In genomic region chr14:49585803-49586672, GRCh38 we compare ENCODE assay signal across 8 cellular contexts. TPM values are rescaled to one million over a fixed set of nuclear protein-coding genes. Genes with fewer than 3 reads are reported as not detected.
DNase-seq lines count a peak whose midpoint lies in the region; ATAC-seq and TF ChIP-seq lines count a peak whose summit lies in the region.

Gene RPS29, minus strand, starts transcription at chr14:49586380. Its CDS starts 34 bp downstream, at chr14:49586346.

- H3K27ac ChIP-seq in DOHH2 (ENCODE audit: low read depth, low read length): peak within 1 kb of the TSS; percentile 69
- H3K27ac ChIP-seq in RWPE1: peak within 1 kb of the TSS; percentile 91
- peak within 1 kb of the TSS; percentile 97 for H3K27ac ChIP-seq in fibroblast of lung (ENCODE audit: insufficient read depth, low read length)
- H3K27ac ChIP-seq in naive thymus-derived CD4-positive, alpha-beta T cell (ENCODE audit: low read depth, low read length): peak within 1 kb of the TSS; percentile 84

- H3K4me3 ChIP-seq in DOHH2 (ENCODE audit: low read length) (peak within 1 kb of the TSS; percentile 79), LNCaP clone FGC (ENCODE audit: low read depth, low read length) (peak within 1 kb of the TSS; percentile 99), fibroblast of lung (replicated peaks in 1 of 4; ENCODE audit: control extremely low read depth in 1 of 4, insufficient read depth in 1 of 4, low read depth in 3 of 4, low read length in 4 of 4) (peak within 1 kb of the TSS; percentile 68 to 97 (median 96))
- H3K4me3 ChIP-seq in naive thymus-derived CD4-positive, alpha-beta T cell (ENCODE audit: low read length): peak within 1 kb of the TSS; percentile 98

- DNase-seq in GOT3 (lab: John Stamatoyannopoulos, UW) (peak; percentile 81), LNCaP clone FGC (ENCODE audit: low read depth) (peak; percentile 98), RWPE1 (ENCODE audit: low spot score) (peak; percentile 96), fibroblast of lung (ENCODE audit: low read depth in 2 of 2) (peak; percentile 97 to 100)
- DNase-seq in naive thymus-derived CD4-positive, alpha-beta T cell: peak; percentile 97 to 99 (median 99)
- DNase-seq in stimulated activated naive B cell treated with anti-CD40 and anti-IgM and Interleukin-4, amounts not matched to agents 10 μg/mL and 1 μg/mL and 100 μg/mL, for 72 hours: peak; percentile 97

- peak within 1 kb of the TSS; percentile 99 for H3K27ac Mint-ChIP-seq in activated T-helper 17 cell treated with anti-CD3 and anti-CD28 coated beads, Interleukin-2, amount 50 U/mL, for 72 hours
- H3K27ac Mint-ChIP-seq in naive thymus-derived CD4-positive, alpha-beta T cell: peak within 1 kb of the TSS; percentile 90 to 100 (median 98)
- peak within 1 kb of the TSS; percentile 100 for H3K27ac Mint-ChIP-seq in stimulated activated naive B cell treated with anti-CD40 and anti-IgM and Interleukin-4, amounts not matched to agents 10 μg/mL and 1 μg/mL and 100 μg/mL, for 72 hours

- POLR2A ChIA-PET in RWPE1 (lab: Yijun Ruan, JAX; ENCODE audit: low non-redundant PET): interaction anchor here (0.6 to 2.5 kb wide), 2 partner anchors 35 to 276 kb away, joined by 3 to 10 read pairs; partner anchors contain the start of genes MGAT2 and RPL36AL
- POLR2A ChIA-PET in naive thymus-derived CD4-positive, alpha-beta T cell (lab: Charles Lee): interaction anchor here (0.7 to 6.6 kb wide), 20 partner anchors 10 to 1244 kb away, joined by 3 to 137 read pairs (median 5); partner anchors contain the start of genes DMAC2L, DNAAF2, KLHDC2 and L2HGDH

- intact Hi-C loops in naive thymus-derived CD4-positive, alpha-beta T cell (cut with micrococcal nuclease): loop anchor here (1.0 to 10.0 kb wide), 18 partner anchors 12 to 1659 kb away; partner anchors contain the start of genes DMAC2L (in 2 of the 2), KLHDC2 (in 2 of the 2), L2HGDH (in 2 of the 2) and LRR1 (in 2 of the 2)

- TF ChIP-seq CTCF in DOHH2 (IDR thresholded peaks at IDR 0.05; ENCODE audit: low read depth, low read length, poor library complexity, severe bottlenecking) (no peak), LNCaP clone FGC (IDR thresholded peaks at IDR 0.05; ENCODE audit: control insufficient read depth, extremely low read depth, insufficient read depth) (no peak), RWPE1 (conservative IDR thresholded peaks at IDR 0.05; ENCODE audit: low read depth) (no peak), fibroblast of lung (conservative IDR thresholded peaks at IDR 0.05 in 1 of 2, IDR thresholded peaks at IDR 0.05 in 1 of 2; ENCODE audit: low read depth in 1 of 2, low read length in 2 of 2) (no peak)

- peak within 1 kb of the TSS; percentile 43 for H2AFZ ChIP-seq in fibroblast of lung (ENCODE audit: low read length)

- no peaks in the 10 kb centered on the region for H3K9me2 ChIP-seq in DOHH2 (replicated peaks; ENCODE audit: control insufficient read depth, low read length)

- H3K36me3 ChIP-seq in DOHH2 (ENCODE audit: control insufficient read depth, low read length) (peaks cover 52% of the 10 kb centered on the region), fibroblast of lung (ENCODE audit: control insufficient read depth, insufficient read depth, low read length) (peaks cover 9% of the 10 kb centered on the region)
- peaks cover 16 to 28% (median 16%) of the 10 kb centered on the region in 3 experiments for H3K36me3 ChIP-seq in naive thymus-derived CD4-positive, alpha-beta T cell (ENCODE audit: control insufficient read depth in 2 of 3, insufficient read depth in 3 of 3, low read length in 3 of 3)

- peak within 1 kb of the TSS; percentile 49 for H3K4me2 ChIP-seq in DOHH2 (ENCODE audit: low read length)
- peak within 1 kb of the TSS; percentile 75 for H3K4me2 ChIP-seq in fibroblast of lung (ENCODE audit: extremely low read depth, insufficient read depth, low read length)

- H4K20me1 ChIP-seq in DOHH2 (ENCODE audit: control insufficient read depth, insufficient read depth, low read depth, low read length) (peaks cover 30% of the 10 kb centered on the region), fibroblast of lung (ENCODE audit: control insufficient read depth, extremely low read depth, insufficient read depth, low read length) (no peaks in the 10 kb centered on the region)

- peaks cover 60% of the 10 kb centered on the region for H3K36me3 Mint-ChIP-seq in activated T-helper 17 cell treated with anti-CD3 and anti-CD28 coated beads, Interleukin-2, amount 50 U/mL, for 72 hours (ENCODE audit: low read depth)
- H3K36me3 Mint-ChIP-seq in naive thymus-derived CD4-positive, alpha-beta T cell: peaks cover 7 to 40% (median 32%) of the 10 kb centered on the region in 5 donors
- H3K36me3 Mint-ChIP-seq in stimulated activated naive B cell treated with anti-CD40 and anti-IgM and Interleukin-4, amounts not matched to agents 10 μg/mL and 1 μg/mL and 100 μg/mL, for 72 hours: peaks cover 43 to 52% of the 10 kb centered on the region in 2 donors

- H3K27me3 Mint-ChIP-seq in activated T-helper 17 cell treated with anti-CD3 and anti-CD28 coated beads, Interleukin-2, amount 50 U/mL, for 72 hours: no peaks in the 10 kb centered on the region
- peaks cover 0 to 5% (median 0%) of the 10 kb centered on the region in 5 donors for H3K27me3 Mint-ChIP-seq in naive thymus-derived CD4-positive, alpha-beta T cell
- no peaks in the 10 kb centered on the region for H3K27me3 Mint-ChIP-seq in stimulated activated naive B cell treated with anti-CD40 and anti-IgM and Interleukin-4, amounts not matched to agents 10 μg/mL and 1 μg/mL and 100 μg/mL, for 72 hours

- H3K4me1 ChIP-seq in DOHH2 (ENCODE audit: control insufficient read depth, low read length): peaks cover 35% of the 10 kb centered on the region
- H3K4me1 ChIP-seq in fibroblast of lung (ENCODE audit: control insufficient read depth, extremely low read depth, insufficient read depth, low read length): no peaks in the 10 kb centered on the region
- peaks cover 19 to 21% of the 10 kb centered on the region in 2 donors for H3K4me1 ChIP-seq in naive thymus-derived CD4-positive, alpha-beta T cell (ENCODE audit: control insufficient read depth in 2 of 2, insufficient read depth in 2 of 2, low read length in 2 of 2)

- CTCF ChIA-PET in RWPE1 (lab: Yijun Ruan, JAX): interaction anchor here (0.7 to 1.9 kb wide), 5 partner anchors 9 to 125 kb away, joined by 3 to 7 read pairs (median 4); partner anchors contain the start of gene LRR1
- CTCF ChIA-PET in naive thymus-derived CD4-positive, alpha-beta T cell (lab: Charles Lee): interaction anchor here (0.5 to 3.5 kb wide), 10 partner anchors 9 to 1965 kb away, joined by 3 to 24 read pairs (median 5); partner anchors contain the start of genes DNAAF2, LRR1, MGAT2 and NEMF

- peak; percentile 91 for ATAC-seq in activated T-helper 17 cell treated with anti-CD3 and anti-CD28 coated beads, Interleukin-2, amount 50 U/mL, for 72 hours (replicated peaks)
- peak; percentile 91 for ATAC-seq in naive thymus-derived CD4-positive, alpha-beta T cell
- peak; percentile 91 to 93 for ATAC-seq in stimulated activated naive B cell treated with anti-CD40 and anti-IgM and Interleukin-4, amounts not matched to agents 10 μg/mL and 1 μg/mL and 100 μg/mL, for 72 hours (replicated peaks)

- H3K9me3 Mint-ChIP-seq in activated T-helper 17 cell treated with anti-CD3 and anti-CD28 coated beads, Interleukin-2, amount 50 U/mL, for 72 hours: no peaks in the 10 kb centered on the region
- H3K9me3 Mint-ChIP-seq in naive thymus-derived CD4-positive, alpha-beta T cell: peaks cover 0 to 12% (median 0%) of the 10 kb centered on the region in 11 donors
- H3K9me3 Mint-ChIP-seq in stimulated activated naive B cell treated with anti-CD40 and anti-IgM and Interleukin-4, amounts not matched to agents 10 μg/mL and 1 μg/mL and 100 μg/mL, for 72 hours: peaks cover 0 to 1% of the 10 kb centered on the region in 2 donors

- H3F3A ChIP-seq in DOHH2 (ENCODE audit: control insufficient read depth, insufficient read depth): peaks cover 50% of the 10 kb centered on the region

- peak within 1 kb of the TSS; percentile 87 for H3K9ac ChIP-seq in fibroblast of lung (ENCODE audit: insufficient read depth, low read length)

- H3K27me3 ChIP-seq in DOHH2 (ENCODE audit: control insufficient read depth, low read length) (no peaks in the 10 kb centered on the region), fibroblast of lung (ENCODE audit: control insufficient read depth, insufficient read depth, low read length) (no peaks in the 10 kb centered on the region)
- no peaks in the 10 kb centered on the region for H3K27me3 ChIP-seq in naive thymus-derived CD4-positive, alpha-beta T cell (ENCODE audit: control insufficient read depth in 2 of 2, insufficient read depth in 2 of 2, low read length in 2 of 2)

- H3K9me3 ChIP-seq in DOHH2 (ENCODE audit: control insufficient read depth, insufficient read depth, low read length): no peaks in the 10 kb centered on the region
- H3K9me3 ChIP-seq in fibroblast of lung (ENCODE audit: control insufficient read depth, insufficient read depth, low read depth, low read length): no peaks in the 10 kb centered on the region
- H3K9me3 ChIP-seq in naive thymus-derived CD4-positive, alpha-beta T cell (ENCODE audit: control insufficient read depth in 2 of 3, low read length in 3 of 3): no peaks in the 10 kb centered on the region

- H3K79me2 ChIP-seq in DOHH2 (ENCODE audit: control insufficient read depth, low read length) (peaks cover 52% of the 10 kb centered on the region), fibroblast of lung (ENCODE audit: control insufficient read depth, insufficient read depth, low read length) (peaks cover 47% of the 10 kb centered on the region)

- peaks cover 33% of the 10 kb centered on the region for H3K4me1 Mint-ChIP-seq in activated T-helper 17 cell treated with anti-CD3 and anti-CD28 coated beads, Interleukin-2, amount 50 U/mL, for 72 hours
- H3K4me1 Mint-ChIP-seq in naive thymus-derived CD4-positive, alpha-beta T cell: peaks cover 33 to 60% (median 46%) of the 10 kb centered on the region in 7 donors
- H3K4me1 Mint-ChIP-seq in stimulated activated naive B cell treated with anti-CD40 and anti-IgM and Interleukin-4, amounts not matched to agents 10 μg/mL and 1 μg/mL and 100 μg/mL, for 72 hours: peaks cover 27 to 42% of the 10 kb centered on the region in 2 donors

- H3K4me3 Mint-ChIP-seq in activated T-helper 17 cell treated with anti-CD3 and anti-CD28 coated beads, Interleukin-2, amount 50 U/mL, for 72 hours: peak within 1 kb of the TSS; percentile 95
- peak within 1 kb of the TSS; percentile 87 to 100 (median 94) for H3K4me3 Mint-ChIP-seq in naive thymus-derived CD4-positive, alpha-beta T cell
- H3K4me3 Mint-ChIP-seq in stimulated activated naive B cell treated with anti-CD40 and anti-IgM and Interleukin-4, amounts not matched to agents 10 μg/mL and 1 μg/mL and 100 μg/mL, for 72 hours: peak within 1 kb of the TSS; percentile 97 to 98

RNA-seq across cellular contexts. Expression of gene RPS29, which starts in this region (rescaled TPM):
- 1,000 to 10,000 TPM; 2,187 to 2,396 TPM for total RNA-seq in activated T-helper 17 cell treated with anti-CD3 and anti-CD28 coated beads, Interleukin-2, amount 50 U/mL, for 72 hours
- total RNA-seq in fibroblast of lung: 1,182 and 1,369 TPM in 2 replicates
- 6,852 and 7,256 TPM in 2 replicates for polyA plus RNA-seq in fibroblast of lung
- 4,212 and 4,641 TPM in 2 replicates for polyA plus RNA-seq in fibroblast of lung (2012)
- polyA minus RNA-seq in fibroblast of lung (ENCODE audit: low replicate concordance): 872 and 1,088 TPM in 2 replicates
- 1,000 to 10,000 TPM; 2,254 to 4,907 (median 2,729) TPM for total RNA-seq in naive thymus-derived CD4-positive, alpha-beta T cell
- polyA plus RNA-seq in naive thymus-derived CD4-positive, alpha-beta T cell: over 10,000 TPM; 10,630 to 13,249 TPM

Comparison
In these comparisons a context has a peak if more than half of its experiments do, and no peak if none do; other contexts are left out.
1. Peak in every context shown above with its lines: DNase-seq, ATAC-seq, H3K4me3 ChIP-seq and H3K27ac ChIP-seq.